In the genomic region with DNA sequence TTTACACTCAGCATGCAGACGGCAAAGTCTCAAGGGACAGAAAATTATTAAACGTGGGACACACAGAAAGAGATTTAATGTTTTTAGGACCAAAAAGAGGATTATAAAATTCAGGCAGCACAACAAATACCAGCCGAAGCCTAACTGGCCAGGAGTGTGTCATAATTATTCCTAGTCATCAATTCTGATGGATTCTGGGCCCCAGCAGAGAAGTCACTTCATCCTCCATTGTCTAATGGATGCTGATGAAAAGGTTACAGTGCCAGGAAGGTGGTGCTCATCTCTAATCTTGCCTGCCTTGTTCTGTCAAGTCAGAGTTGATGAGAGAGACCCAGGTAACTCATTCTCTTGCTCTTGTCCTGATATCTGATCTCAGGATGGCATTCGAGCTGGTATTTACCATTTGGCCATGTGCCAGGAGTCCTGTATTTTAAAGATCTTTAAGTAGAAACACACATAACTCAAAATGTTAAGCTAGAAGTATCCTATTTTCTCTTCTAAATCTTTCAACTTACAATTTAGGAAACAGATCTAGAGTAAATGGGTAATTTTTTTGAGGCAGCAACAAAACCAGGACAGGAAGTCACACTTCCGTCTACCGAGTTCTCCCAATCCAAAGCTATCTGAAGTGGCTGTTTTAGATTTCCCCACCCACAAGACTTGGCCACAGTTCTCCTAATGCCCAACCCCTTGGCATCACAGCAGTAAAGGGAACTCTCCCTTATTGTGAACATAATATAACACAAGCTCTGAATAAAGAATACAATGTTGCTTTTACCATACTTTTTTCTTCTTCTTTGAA, we compare ENCODE assay signal across 8 cellular contexts. TPM values are rescaled to one million over a fixed set of nuclear protein-coding genes. Genes with fewer than 3 reads are reported as not detected.
DNase-seq lines count a peak whose midpoint lies in the region; TF ChIP-seq lines count a peak whose summit lies in the region.

No MANE protein-coding gene starts in this region.

- no peaks in the 10 kb centered on the region for H3K27me3 ChIP-seq in HL-60 (ENCODE audit: insufficient read depth, poor library complexity, severe bottlenecking)
- no peaks in the 10 kb centered on the region for H3K27me3 ChIP-seq in brain microvascular endothelial cell (replicated peaks)

- no TSS peak for BruUV-seq in Calu3 (replicated peaks; lab: Mats Ljungman, UMichigan)

- H3K36me3 Mint-ChIP-seq in Calu3 (ENCODE audit: insufficient read depth, unreplicated experiment) (peaks cover 6% of the 10 kb centered on the region), nephron progenitor cell (ENCODE audit: low read depth) (no peaks in the 10 kb centered on the region)

- intact Hi-C loops in Calu3 (cut with micrococcal nuclease; ENCODE audit: unreplicated experiment) = no loop called here

- TF ChIP-seq CTCF in HL-60 (IDR thresholded peaks at IDR 0.05; ENCODE audit: insufficient read depth, low read length) = no peak
- TF ChIP-seq CTCF in VCaP (conservative IDR thresholded peaks at IDR 0.05) = no peak
- TF ChIP-seq CTCF in Calu3 (IDR thresholded peaks at IDR 0.05; ENCODE audit: unreplicated experiment) = no peak
- no peak for TF ChIP-seq CTCF in brain microvascular endothelial cell (IDR thresholded peaks at IDR 0.05; ENCODE audit: low read depth, low read length, missing control alignments)
- no peak for TF ChIP-seq CTCF in nephron progenitor cell (IDR thresholded peaks at IDR 0.05)

- H3K4me1 Mint-ChIP-seq in Calu3 (ENCODE audit: low read depth, unreplicated experiment) = peaks cover 58% of the 10 kb centered on the region
- H3K4me1 Mint-ChIP-seq in nephron progenitor cell = peaks cover 50% of the 10 kb centered on the region

- H3K36me3 ChIP-seq in brain microvascular endothelial cell (replicated peaks) = no peaks in the 10 kb centered on the region

- H3K4me3 Mint-ChIP-seq in Calu3 (ENCODE audit: low read depth, unreplicated experiment) (no peak overlapping the region), nephron progenitor cell (no peak overlapping the region)

- no peaks in the 10 kb centered on the region for H3K9me3 Mint-ChIP-seq in Calu3 (ENCODE audit: low read depth, unreplicated experiment)
- no peaks in the 10 kb centered on the region for H3K9me3 Mint-ChIP-seq in nephron progenitor cell

- no peak for TF ChIP-seq POLR2A in erythroblast (IDR thresholded peaks at IDR 0.05; ENCODE audit: low read length)

- CTCF ChIA-PET in Calu3 (lab: Charles Lee) = interaction anchor here (0.7 kb wide), 1 partner anchor 25 kb away, joined by 4 read pairs; no protein-coding TSS in a partner anchor

- H3K27me3 Mint-ChIP-seq in Calu3 (ENCODE audit: unreplicated experiment) = no peaks in the 10 kb centered on the region
- H3K27me3 Mint-ChIP-seq in nephron progenitor cell (ENCODE audit: low read depth, poor library complexity) = no peaks in the 10 kb centered on the region

- H3K27ac Mint-ChIP-seq in Calu3 (ENCODE audit: unreplicated experiment) = no peak overlapping the region
- H3K27ac Mint-ChIP-seq in nephron progenitor cell = no peak overlapping the region

- no peak overlapping the region for H3K4me3 ChIP-seq in HL-60 (replicated peaks; ENCODE audit: insufficient read depth, low read length)
- no peak overlapping the region for H3K4me3 ChIP-seq in brain microvascular endothelial cell (ENCODE audit: low read depth, low read length)

- DNase-seq in G401 (ENCODE audit: low spot score) (peak; percentile 1), HL-60 (ENCODE audit: low read depth in 1 of 2, low spot score in 1 of 2) (peak; percentile 6 to 72), midbrain (lab: John Stamatoyannopoulos, UW) (peak; percentile 8), Calu3 (no peak), brain microvascular endothelial cell (no peak), erythroblast (lab: John Stamatoyannopoulos, UW) (no peak), nephron progenitor cell (no peak)

- in situ Hi-C loops in G401 (cut with HindIII; ENCODE audit: low sequenced_read_pairs) = no loop called here
- in situ Hi-C loops in brain microvascular endothelial cell (cut with HindIII; ENCODE audit: low pct_ligation_motif_present, low sequenced_read_pairs) = no loop called here

- no peak overlapping the region for H3K27ac ChIP-seq in HL-60 (replicated peaks)
- H3K27ac ChIP-seq in VCaP = peak overlapping the region; percentile 46
- no peak overlapping the region for H3K27ac ChIP-seq in brain microvascular endothelial cell

RNA-seq across cellular contexts. Expression of a gene that starts 50.0 kb away (rescaled TPM):
- total RNA-seq in G401 (2014; rRNA removed; shearing (Covaris generic)) = 2.2 and 5.3 TPM in 2 replicates
- 9.9 and 12.0 TPM in 2 replicates for total RNA-seq in Calu3 (2022)

RNA-seq across cellular contexts. Expression of a gene that starts 50.1 kb away (rescaled TPM):
- 11.0 and 13.4 TPM in 2 replicates for total RNA-seq in G401 (2014; rRNA removed; shearing (Covaris generic))
- total RNA-seq in Calu3 (2022) = 13.6 and 16.0 TPM in 2 replicates

Comparison
In these comparisons a context has a peak if more than half of its experiments do, and no peak if none do; other contexts are left out.
1. DNase-seq: peak in G401 (single experiment), HL-60 (2 of 2) and midbrain (single experiment); none in Calu3 (single experiment), brain microvascular endothelial cell (single experiment), erythroblast (0 of 2) and nephron progenitor cell (single experiment).